In genomic region chr9:35813434-35814105, GRCh38 we compare ENCODE assay signal across 8 cellular contexts. TPM values are rescaled to one million over a fixed set of nuclear protein-coding genes. Genes with fewer than 3 reads are reported as not detected.
A peak's percentile ranks its signal among the peaks of the same experiment; 100 is the strongest.
DNase-seq lines count a peak whose midpoint lies in the region; ATAC-seq and TF ChIP-seq lines count a peak whose summit lies in the region.

No MANE protein-coding gene starts in this region.

- H3K4ac ChIP-seq in trophoblast cell (ENCODE audit: low read depth, low read length), result no peak overlapping the region

- H3K23ac ChIP-seq in trophoblast cell (ENCODE audit: low read length), result no peak overlapping the region

- peak overlapping the region; percentile 87 for H3K4me2 ChIP-seq in PC-9
- H3K4me2 ChIP-seq in trophoblast cell (ENCODE audit: low read length), result no peak overlapping the region

- POLR2A ChIA-PET in PC-9 (lab: Charles Lee; ENCODE audit: unreplicated experiment), result interaction anchor here (0.6 kb wide), 2 partner anchors 100 to 295 kb away, joined by 3 read pairs; no protein-coding TSS in a partner anchor

- H3F3A ChIP-seq in PC-9 (ENCODE audit: insufficient read depth, low read depth), result peaks cover 13% of the 10 kb centered on the region; the same call in 1 of the 2 replicates

- WGBS in trophoblast cell (ENCODE audit: extremely low coverage, insufficient coverage, insufficient read length), result no CpG with 5 or more reads among the region's 10 CpGs

- H2AFZ ChIP-seq in PC-9 (no peak overlapping the region), trophoblast cell (ENCODE audit: insufficient read depth, low read length, poor library complexity) (no peak overlapping the region)

- H3K27me3 ChIP-seq in PC-9 (ENCODE audit: insufficient read depth, low read depth), result no peaks in the 10 kb centered on the region
- H3K27me3 ChIP-seq in trophoblast cell (ENCODE audit: insufficient read depth, low read length), result no peaks in the 10 kb centered on the region

- no peaks in the 10 kb centered on the region for H4K20me1 ChIP-seq in PC-9 (ENCODE audit: insufficient read depth)

- no peak overlapping the region for H3K27ac Mint-ChIP-seq in activated CD4-positive, alpha-beta T cell treated with anti-CD3 and anti-CD28 coated beads, Interleukin-2, amount 10 ng/mL, durations not matched to agents 24 days and 14 days

- H3K4me1 ChIP-seq in PC-9 (replicated peaks; ENCODE audit: insufficient read depth) (peaks cover 8% of the 10 kb centered on the region), trophoblast cell (ENCODE audit: control insufficient read depth in 1 of 2, insufficient read depth in 2 of 2, low read length in 2 of 2) (peaks cover 8 to 12% of the 10 kb centered on the region in 2 experiments)

- H3K27ac ChIP-seq in PC-9 (peak overlapping the region; percentile 79; the same call in 1 of the 2 replicates), trophoblast cell (ENCODE audit: low read depth, low read length) (no peak overlapping the region)

- CTCF ChIA-PET in PC-9 (lab: Charles Lee), result interaction anchor here (1.5 kb wide), 1 partner anchor 77 kb away, joined by 4 read pairs; no protein-coding TSS in a partner anchor

- H2BK12ac ChIP-seq in trophoblast cell (ENCODE audit: low read length), result peak overlapping the region; percentile 19

- no peak overlapping the region for H3K14ac ChIP-seq in trophoblast cell (ENCODE audit: low read length)

- peaks cover 8% of the 10 kb centered on the region for H3K79me1 ChIP-seq in trophoblast cell (ENCODE audit: low read length)

- intact Hi-C loops in activated CD4-positive, alpha-beta T cell treated with anti-CD3 and anti-CD28 coated beads, Interleukin-2, amount 10 ng/mL, durations not matched to agents 24 days and 14 days (cut with micrococcal nuclease), result loop anchor here (2.0 to 10.0 kb wide), 7 partner anchors 15 to 699 kb away; partner anchors contain the start of genes ATOSB, CCDC107, NPR2 and RMRP
- intact Hi-C loops in PC-9 (cut with micrococcal nuclease; ENCODE audit: unreplicated experiment), result no loop called here

- no peaks in the 10 kb centered on the region for H3K9me3 ChIP-seq in PC-9 (ENCODE audit: insufficient read depth, low read depth)
- H3K9me3 ChIP-seq in trophoblast cell (ENCODE audit: insufficient read depth, low read depth, low read length), result no peaks in the 10 kb centered on the region

- no peak overlapping the region for H2BK5ac ChIP-seq in trophoblast cell (ENCODE audit: low read depth, low read length, poor library complexity)

- H2BK120ac ChIP-seq in trophoblast cell (ENCODE audit: insufficient read depth, low read length, poor library complexity), result no peak overlapping the region

- H2AK5ac ChIP-seq in trophoblast cell (ENCODE audit: low read length), result peak overlapping the region; percentile 27

- H3K9ac ChIP-seq in trophoblast cell (ENCODE audit: low read length), result no peak overlapping the region

- H3K4me3 Mint-ChIP-seq in activated CD4-positive, alpha-beta T cell treated with anti-CD3 and anti-CD28 coated beads, Interleukin-2, amount 10 ng/mL, durations not matched to agents 24 days and 14 days, result peak overlapping the region; percentile 90

- peaks cover 4% of the 10 kb centered on the region for H3K27me3 Mint-ChIP-seq in activated CD4-positive, alpha-beta T cell treated with anti-CD3 and anti-CD28 coated beads, Interleukin-2, amount 10 ng/mL, durations not matched to agents 24 days and 14 days

- H3K36me3 Mint-ChIP-seq in activated CD4-positive, alpha-beta T cell treated with anti-CD3 and anti-CD28 coated beads, Interleukin-2, amount 10 ng/mL, durations not matched to agents 24 days and 14 days (ENCODE audit: low read depth), result peaks cover 2% of the 10 kb centered on the region

- BruUV-seq in PC-9 (replicated peaks; lab: Mats Ljungman, UMichigan), result TSS peak; percentile 69

- peak; percentile 44; the same call in 1 of the 2 replicates for TF ChIP-seq CTCF in PC-9 (conservative IDR thresholded peaks at IDR 0.05)
- peak; percentile 68 for TF ChIP-seq CTCF in epithelial cell of proximal tubule (conservative IDR thresholded peaks at IDR 0.05; ENCODE audit: low read depth, low read length)

- H3K79me2 ChIP-seq in PC-9 (ENCODE audit: low read depth) (no peaks in the 10 kb centered on the region), trophoblast cell (ENCODE audit: control insufficient read depth, insufficient read depth, low read length, poor library complexity) (peaks cover 3% of the 10 kb centered on the region)

- H3K18ac ChIP-seq in trophoblast cell (ENCODE audit: low read length), result no peak overlapping the region

- H3K4me1 Mint-ChIP-seq in activated CD4-positive, alpha-beta T cell treated with anti-CD3 and anti-CD28 coated beads, Interleukin-2, amount 10 ng/mL, durations not matched to agents 24 days and 14 days, result peaks cover 35% of the 10 kb centered on the region

- ATAC-seq in HG03378 (IDR thresholded peaks at IDR 0.05; ENCODE audit: unreplicated experiment), result no peak
- ATAC-seq in HG03095 (IDR thresholded peaks at IDR 0.05; ENCODE audit: unreplicated experiment), result no peak

- H3K36me3 ChIP-seq in PC-9 (ENCODE audit: low read depth) (no peaks in the 10 kb centered on the region), trophoblast cell (ENCODE audit: control insufficient read depth in 1 of 2, insufficient read depth in 2 of 2, low read length in 2 of 2) (peaks cover 0 to 2% of the 10 kb centered on the region in 2 experiments)

- H4K12ac ChIP-seq in trophoblast cell (ENCODE audit: low read depth, low read length), result no peak overlapping the region

- H3K9me3 Mint-ChIP-seq in activated CD4-positive, alpha-beta T cell treated with anti-CD3 and anti-CD28 coated beads, Interleukin-2, amount 10 ng/mL, durations not matched to agents 24 days and 14 days, result peaks cover 3% of the 10 kb centered on the region

- no peak for DNase-seq in activated CD4-positive, alpha-beta T cell treated with anti-CD3 and anti-CD28 coated beads, Interleukin-2, amount 10 ng/mL, durations not matched to agents 24 days and 14 days
- DNase-seq in activated CD4-positive, alpha-beta T cell treated with anti-CD3 and anti-CD28 coated beads, Interleukin-2, amount 50 U/mL, for 4 hours, result no peak
- DNase-seq in PC-9 (no peak), epithelial cell of proximal tubule (ENCODE audit: low read depth) (no peak), trophoblast cell (peak in 1 of 2 donors; percentile 31), foreskin melanocyte (no peak)

- H3K9me2 ChIP-seq in PC-9 (ENCODE audit: insufficient read depth), result no peaks in the 10 kb centered on the region

- peak overlapping the region; percentile 47 for H4K8ac ChIP-seq in trophoblast cell (ENCODE audit: low read depth, low read length)

- H4K91ac ChIP-seq in trophoblast cell (ENCODE audit: low read depth, low read length), result peak overlapping the region; percentile 53

- H3K4me3 ChIP-seq in PC-9 (peak overlapping the region; percentile 66; the same call in 1 of the 2 replicates), epithelial cell of proximal tubule (ENCODE audit: low read depth, low read length) (peak overlapping the region; percentile 95), trophoblast cell (ENCODE audit: low read depth, low read length) (no peak overlapping the region)

RNA-seq across cellular contexts. Expression of gene HINT2, which starts 1.3 kb away (rescaled TPM):
- total RNA-seq in activated CD4-positive, alpha-beta T cell treated with anti-CD3 and anti-CD28 coated beads, Interleukin-2, amount 10 ng/mL, durations not matched to agents 24 days and 14 days, result 42.3 and 42.5 TPM in 2 replicates
- total RNA-seq in PC-9 (2021) (53.1 and 73.9 TPM in 2 replicates), epithelial cell of proximal tubule (25.9 and 32.5 TPM in 2 replicates)
- 25.1 and 29.8 TPM in 2 replicates for polyA plus RNA-seq in trophoblast cell (2013)

RNA-seq across cellular contexts. Expression of gene SPAG8, which starts 1.5 kb away (rescaled TPM):
- 0.21 and 0.52 TPM in 2 replicates for total RNA-seq in activated CD4-positive, alpha-beta T cell treated with anti-CD3 and anti-CD28 coated beads, Interleukin-2, amount 10 ng/mL, durations not matched to agents 24 days and 14 days
- total RNA-seq in PC-9 (2021), result 0.48 and 1.0 TPM in 2 replicates
- 0.12 and 0.14 TPM in 2 replicates for total RNA-seq in epithelial cell of proximal tubule
- polyA plus RNA-seq in trophoblast cell (2013), result 0.16 and 0.18 TPM in 2 replicates

RNA-seq across cellular contexts. Expression of gene FAM221B, which starts 15.0 kb away (rescaled TPM):
- total RNA-seq in activated CD4-positive, alpha-beta T cell treated with anti-CD3 and anti-CD28 coated beads, Interleukin-2, amount 10 ng/mL, durations not matched to agents 24 days and 14 days, result not detected in 2 replicates
- total RNA-seq in PC-9 (2021), result not detected in 2 replicates
- total RNA-seq in epithelial cell of proximal tubule, result not detected in 2 replicates
- polyA plus RNA-seq in trophoblast cell (2013), result not detected in 2 replicates

RNA-seq across cellular contexts. Expression of gene TMEM8B, which starts 15.5 kb away (rescaled TPM):
- total RNA-seq in activated CD4-positive, alpha-beta T cell treated with anti-CD3 and anti-CD28 coated beads, Interleukin-2, amount 10 ng/mL, durations not matched to agents 24 days and 14 days, result 2.0 and 2.3 TPM in 2 replicates
- total RNA-seq in PC-9 (2021) (6.3 and 6.4 TPM in 2 replicates), epithelial cell of proximal tubule (2.5 and 4.2 TPM in 2 replicates)
- 8.6 and 8.7 TPM in 2 replicates for polyA plus RNA-seq in trophoblast cell (2013)

RNA-seq across cellular contexts. Expression of gene NPR2, which starts 22.2 kb away (rescaled TPM):
- total RNA-seq in activated CD4-positive, alpha-beta T cell treated with anti-CD3 and anti-CD28 coated beads, Interleukin-2, amount 10 ng/mL, durations not matched to agents 24 days and 14 days, result 11.3 and 15.4 TPM in 2 replicates
- total RNA-seq in PC-9 (2021), result 11.3 and 12.2 TPM in 2 replicates
- total RNA-seq in epithelial cell of proximal tubule, result 7.3 and 11.0 TPM in 2 replicates
- 10.1 and 10.4 TPM in 2 replicates for polyA plus RNA-seq in trophoblast cell (2013)
